Comparison of ENCODE assay signal across 1 cellular context in genomic region chr1:12006167-12006921, GRCh38.
A peak's percentile ranks its signal among the peaks of the same experiment; 100 is the strongest.
TF ChIP-seq lines count a peak whose summit lies in the region.

No MANE protein-coding gene starts in this region.

TF ChIP-seq in K562, 482 proteins besides CTCF, POLR2A, EP300 and RAD21:
- TF ChIP-seq EGR1 (conservative IDR thresholded peaks at IDR 0.05) (peak; percentile 74), RFX1 (IDR thresholded peaks at IDR 0.05) (peak; percentile 92), TRIM28 (IDR thresholded peaks at IDR 0.05) (no peak), ZNF197 (CRISPR knock-in tag; IDR thresholded peaks at IDR 0.05; ENCODE audit: low read depth) (0 out of 2 replicates have a peak, but pooled peaks have one; percentile 8), NFYB (IDR thresholded peaks at IDR 0.05; ENCODE audit: extremely low read depth, insufficient read length) (no peak), CSDE1 (IDR thresholded peaks at IDR 0.05) (0 out of 4 replicates have a peak, but pooled peaks of 1 of the 2 experiments have one; percentile 18), RBM25 (IDR thresholded peaks at IDR 0.05; ENCODE audit: low read depth, low read length, severe bottlenecking) (no peak), ZNF586 (CRISPR knock-in tag; conservative IDR thresholded peaks at IDR 0.05) (no peak)
- TF ChIP-seq, protein P1, sequence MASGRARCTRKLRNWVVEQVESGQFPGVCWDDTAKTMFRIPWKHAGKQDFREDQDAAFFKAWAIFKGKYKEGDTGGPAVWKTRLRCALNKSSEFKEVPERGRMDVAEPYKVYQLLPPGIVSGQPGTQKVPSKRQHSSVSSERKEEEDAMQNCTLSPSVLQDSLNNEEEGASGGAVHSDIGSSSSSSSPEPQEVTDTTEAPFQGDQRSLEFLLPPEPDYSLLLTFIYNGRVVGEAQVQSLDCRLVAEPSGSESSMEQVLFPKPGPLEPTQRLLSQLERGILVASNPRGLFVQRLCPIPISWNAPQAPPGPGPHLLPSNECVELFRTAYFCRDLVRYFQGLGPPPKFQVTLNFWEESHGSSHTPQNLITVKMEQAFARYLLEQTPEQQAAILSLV (tag; IDR thresholded peaks at IDR 0.05) = no peak
